Comparison of ENCODE assay signal across 19 cellular contexts in genomic region chr5:175202461-175203065, GRCh38.
DNase-seq lines count a peak whose midpoint lies in the region; ATAC-seq, FAIRE-seq and TF ChIP-seq lines count a peak whose summit lies in the region.
"Had no signal": no experiment of that assay in that cellular context is flagged by ENCODE, and none has a peak within 500 bp of the region (broad histone marks: within the 10 kb centered on the region; RNA-seq: fewer than 3 reads in every experiment).

No MANE protein-coding gene starts in this region.

- no peak overlapping the region for H3K4me3 ChIP-seq in MG63
- H3K4me3 ChIP-seq in SK-N-SH (ENCODE audit: low read depth in 2 of 2, low read length in 1 of 2), result no peak overlapping the region
- H3K4me3 ChIP-seq in upper lobe of right lung, result no peak overlapping the region
- H3K4me3 ChIP-seq: colonic mucosa had no signal

- no peak for TF ChIP-seq RAD21 in SK-N-SH (IDR thresholded peaks at IDR 0.05; ENCODE audit: low read length)

- no peak overlapping the region for H3K4me2 ChIP-seq in SK-N-SH

- H4K20me1 ChIP-seq in SK-N-SH (ENCODE audit: insufficient read depth), result no peaks in the 10 kb centered on the region

- peak in 1 of 2 experiments; percentile 61; a peak in 1 of 4 replicates for TF ChIP-seq EP300 in SK-N-SH (IDR thresholded peaks at IDR 0.05; ENCODE audit: borderline replicate concordance in 1 of 2, low read depth in 1 of 2, low read length in 1 of 2)

- H3K4me1 ChIP-seq in SK-N-SH (ENCODE audit: control insufficient read depth in 1 of 2, insufficient read depth in 2 of 2, low read depth in 1 of 2, low read length in 1 of 2), result no peaks in the 10 kb centered on the region
- no peaks in the 10 kb centered on the region for H3K4me1 ChIP-seq in upper lobe of right lung
- H3K4me1 ChIP-seq: colonic mucosa had no signal

- H3K79me2 ChIP-seq in SK-N-SH (ENCODE audit: insufficient read depth), result no peaks in the 10 kb centered on the region

- H3K27me3 ChIP-seq in MG63 (no peaks in the 10 kb centered on the region), SK-N-SH (ENCODE audit: insufficient read depth) (no peaks in the 10 kb centered on the region; the same call in 1 of the 2 replicates), upper lobe of right lung (no peaks in the 10 kb centered on the region)
- H3K27me3 ChIP-seq: colonic mucosa, neutrophil had no signal

- H3K27ac ChIP-seq in SK-N-SH (ENCODE audit: low read depth in 2 of 2, low read length in 1 of 2) (no peak overlapping the region; a peak in 1 of 4 replicates), upper lobe of right lung (no peak overlapping the region)
- H3K27ac ChIP-seq: colonic mucosa, neutrophil had no signal

- FAIRE-seq in GM12892 (lab: Jason Lieb, UNC), result no peak
- FAIRE-seq: frontal cortex, GM18507 had no signal

- DNase-seq in DMS53 (lab: John Stamatoyannopoulos, UW) (peak; percentile 48), MG63 (peak; percentile 75), SK-N-SH (no peak), kidney glomerular epithelial cell (lab: John Stamatoyannopoulos, UW) (peak; percentile 6), GM13976 (ENCODE audit: low spot score) (no peak), upper lobe of right lung (no peak), GM12892 (ENCODE audit: insufficient read length) (no peak)
- DNase-seq: activated CD4-positive, alpha-beta memory T cell treated with anti-CD3 and anti-CD28 coated beads, Interleukin-2, amount 10 ng/mL, durations not matched to agents 7 days and 5 days; activated naive CD4-positive, alpha-beta T cell treated with Interleukin-2 at 50 U/mL for 16 hours; Calu3; colonic mucosa; left colon; stimulated activated CD4-positive, alpha-beta T cell treated with anti-CD3 and anti-CD28 coated beads, Interleukin-15, amount 100 ng/mL, for 24 hours; T-cell had no signal

- in situ Hi-C loops in GM13976 (cut with MboI; ENCODE audit: low sequenced_read_pairs, unreplicated experiment), result no loop called here

- 24% methylated on average over 4 of the region's 4 CpGs for WGBS in SK-N-SH (ENCODE audit: low lambda C conversion rate)

- CTCF ChIA-PET in SK-N-SH (lab: Yijun Ruan, JAX), result interaction anchor here (0.5 kb wide), 1 partner anchor 292 kb away, joined by 3 read pairs; no protein-coding TSS in a partner anchor

- H3K9me3 ChIP-seq in MG63, result peaks cover 10% of the 10 kb centered on the region
- no peaks in the 10 kb centered on the region for H3K9me3 ChIP-seq in SK-N-SH
- no peaks in the 10 kb centered on the region for H3K9me3 ChIP-seq in upper lobe of right lung
- H3K9me3 ChIP-seq: colonic mucosa, neutrophil had no signal

- H3K9ac ChIP-seq in SK-N-SH, result no peak overlapping the region

- intact Hi-C loops in upper lobe of right lung (cut with DNase I), result no loop called here

- H3F3A ChIP-seq in SK-N-SH (replicated peaks; ENCODE audit: insufficient read depth), result no peaks in the 10 kb centered on the region

- no peaks in the 10 kb centered on the region for H3K9me2 ChIP-seq in SK-N-SH

- H3K36me3 ChIP-seq in MG63, result no peaks in the 10 kb centered on the region
- no peaks in the 10 kb centered on the region for H3K36me3 ChIP-seq in SK-N-SH (replicated peaks in 1 of 2; ENCODE audit: control insufficient read depth in 1 of 2, insufficient read depth in 2 of 2, low read length in 1 of 2)
- no peaks in the 10 kb centered on the region for H3K36me3 ChIP-seq in upper lobe of right lung
- H3K36me3 ChIP-seq: colonic mucosa, neutrophil had no signal

- POLR2A ChIA-PET in SK-N-SH (lab: Yijun Ruan, JAX), result no interaction called here

- H2AFZ ChIP-seq in SK-N-SH (ENCODE audit: low read depth), result no peak overlapping the region

- TF ChIP-seq CTCF in SK-N-SH (IDR thresholded peaks at IDR 0.05), result no peak
- TF ChIP-seq CTCF in GM13976 (IDR thresholded peaks at IDR 0.05; ENCODE audit: borderline replicate concordance, control extremely low read depth, extremely low read depth, insufficient read depth, missing control alignments), result no peak
- TF ChIP-seq CTCF in upper lobe of right lung (IDR thresholded peaks at IDR 0.05), result no peak

- ATAC-seq in GM18909 (IDR thresholded peaks at IDR 0.05; ENCODE audit: poor library complexity, unreplicated experiment) (no peak), upper lobe of right lung (no peak)
- ATAC-seq: left colon; stimulated activated effector memory CD8-positive, alpha-beta T cell treated with anti-CD3 and anti-CD28 coated beads, Interleukin-12 subunit alpha, Interleukin-12 subunit beta, amount 100 ng/mL, for 72 hours; T-cell had no signal

- no peak for TF ChIP-seq POLR2A in GM12892 (IDR thresholded peaks at IDR 0.05; ENCODE audit: low read depth, low read length)

TF ChIP-seq in SK-N-SH, 30 proteins besides CTCF, POLR2A, EP300 and RAD21:
- TF ChIP-seq TCF12 (IDR thresholded peaks at IDR 0.05) (peak; percentile 73), TAF1 (IDR thresholded peaks at IDR 0.05; ENCODE audit: borderline replicate concordance, low read depth, low read length) (no peak), GABPA (IDR thresholded peaks at IDR 0.05; ENCODE audit: low read depth) (no peak), FOXM1 (IDR thresholded peaks at IDR 0.05; ENCODE audit: low read depth) (no peak), RXRA (IDR thresholded peaks at IDR 0.05; ENCODE audit: borderline replicate concordance, low read depth) (no peak; the same call in 1 of the 2 replicates), FOSL2 (IDR thresholded peaks at IDR 0.05; ENCODE audit: borderline replicate concordance, low read depth) (peak; percentile 62; the same call in 1 of the 2 replicates), NFIC (IDR thresholded peaks at IDR 0.05; ENCODE audit: borderline replicate concordance) (peak; percentile 84), JUND (IDR thresholded peaks at IDR 0.05) (peak; percentile 71), PBX3 (IDR thresholded peaks at IDR 0.05) (peak; percentile 96), YY1 (IDR thresholded peaks at IDR 0.05; ENCODE audit: low read depth) (peak; percentile 61; the same call in 1 of the 2 replicates), TEAD4 (IDR thresholded peaks at IDR 0.05; ENCODE audit: borderline replicate concordance, insufficient read depth) (0 out of 2 replicates have a peak, but pooled peaks have one; percentile 47)

Comparison
In these comparisons a context has a peak if more than half of its experiments do, and no peak if none do; other contexts are left out.
1. DNase-seq: peak in DMS53 (single experiment), MG63 (single experiment) and kidney glomerular epithelial cell (single experiment); none in SK-N-SH (single experiment), GM13976 (single experiment), upper lobe of right lung (single experiment) and GM12892 (single experiment).